Comparison of ENCODE assay signal across 8 cellular contexts in the genomic region with DNA sequence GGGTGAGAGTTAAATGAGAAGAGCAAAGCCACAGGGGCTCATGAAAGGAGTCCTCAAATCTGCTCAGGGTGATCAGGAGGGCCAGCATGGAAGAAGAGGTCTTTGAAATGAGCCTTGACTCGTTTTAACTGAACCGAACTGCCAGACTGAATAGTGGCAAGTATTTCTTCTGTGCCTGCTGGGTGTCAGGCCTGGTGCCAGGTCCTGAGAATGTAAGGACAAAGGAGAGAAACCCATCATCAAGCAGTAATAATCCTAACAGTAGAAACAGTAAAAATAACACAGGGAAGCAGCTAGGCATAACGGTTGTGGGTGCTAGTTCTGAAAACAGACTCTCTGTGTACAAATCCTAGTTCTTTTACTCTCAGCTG. TPM values are rescaled to one million over a fixed set of nuclear protein-coding genes. Genes with fewer than 3 reads are reported as not detected.
DNase-seq lines count a peak whose midpoint lies in the region; ATAC-seq and TF ChIP-seq lines count a peak whose summit lies in the region.

No MANE protein-coding gene starts in this region.

- H3K36me3 ChIP-seq in HEK293 (ENCODE audit: control insufficient read depth in 2 of 2, insufficient read depth in 1 of 2, low read length in 2 of 2), result no peaks in the 10 kb centered on the region
- no peaks in the 10 kb centered on the region for H3K36me3 ChIP-seq in SJSA1
- H3K36me3 ChIP-seq in esophagus squamous epithelium, result no peaks in the 10 kb centered on the region
- no peaks in the 10 kb centered on the region for H3K36me3 ChIP-seq in skeletal muscle satellite cell (ENCODE audit: insufficient read depth, low read length)

- H3K27ac ChIP-seq in HEK293 (ENCODE audit: extremely low read depth, low read depth, low read length), result 0 out of 2 replicates have a peak overlapping the region, but pooled peaks have one; percentile 0
- H3K27ac ChIP-seq in SJSA1, result peak overlapping the region; percentile 86
- H3K27ac ChIP-seq in esophagus squamous epithelium, result peak overlapping the region; percentile 72 to 83 (median 78)

- WGBS in esophagus squamous epithelium, 2 donors, result 22 to 23% methylated on average over 3 of the region's 3 CpGs

- H3K4me2 ChIP-seq in skeletal muscle satellite cell (ENCODE audit: low read length), result peak overlapping the region; percentile 12

- CTCF ChIA-PET in HEK293 (lab: Yijun Ruan, JAX), result interaction anchor here (0.6 to 1.3 kb wide), 3 partner anchors 59 to 92 kb away, joined by 3 to 4 read pairs (median 3); no protein-coding TSS in a partner anchor

- H3K9me3 ChIP-seq in HEK293 (ENCODE audit: control insufficient read depth, insufficient read depth, low read depth, low read length), result no peaks in the 10 kb centered on the region
- H3K9me3 ChIP-seq in SJSA1 (replicated peaks), result no peaks in the 10 kb centered on the region
- no peaks in the 10 kb centered on the region for H3K9me3 ChIP-seq in esophagus squamous epithelium
- H3K9me3 ChIP-seq in skeletal muscle satellite cell (replicated peaks; ENCODE audit: low read length), result no peaks in the 10 kb centered on the region

- POLR2A ChIA-PET in HEK293 (lab: Yijun Ruan, JAX), result interaction anchor here (0.5 to 1.0 kb wide), 2 partner anchors 39 to 56 kb away, joined by 3 to 8 read pairs; no protein-coding TSS in a partner anchor

- peaks cover 22% of the 10 kb centered on the region for H3K4me1 ChIP-seq in HEK293 (ENCODE audit: control insufficient read depth, insufficient read depth, low read length)
- H3K4me1 ChIP-seq in SJSA1 (replicated peaks), result peaks cover 64% of the 10 kb centered on the region
- H3K4me1 ChIP-seq in esophagus squamous epithelium, result peaks cover 25 to 53% (median 40%) of the 10 kb centered on the region in 3 donors
- H3K4me1 ChIP-seq in skeletal muscle satellite cell (ENCODE audit: control insufficient read depth, insufficient read depth, low read length), result peaks cover 55% of the 10 kb centered on the region

- H3K9ac ChIP-seq in skeletal muscle satellite cell (ENCODE audit: low read depth, low read length), result peak overlapping the region; percentile 57

- no peak for TF ChIP-seq POLR2A in esophagus squamous epithelium (IDR thresholded peaks at IDR 0.05)

- no peak for ATAC-seq in GM18502 (IDR thresholded peaks at IDR 0.05; ENCODE audit: poor library complexity, unreplicated experiment)

- DNase-seq in SJSA1 (ENCODE audit: low read depth in 1 of 2, low spot score in 2 of 2) (no peak), esophagus squamous epithelium (lab: John Stamatoyannopoulos, UW) (no peak), DMS153 treated with DMSO at 0.1 percent for 48 hours (lab: John Stamatoyannopoulos, UW; ENCODE audit: unreplicated experiment) (no peak), DMS153 (lab: John Stamatoyannopoulos, UW) (no peak), GM10266 (ENCODE audit: extremely low spot score) (no peak)

- TF ChIP-seq CTCF in HEK293 (tag by site-specific recombination; IDR thresholded peaks at IDR 0.05) (no peak), esophagus squamous epithelium (IDR thresholded peaks at IDR 0.05) (no peak), GM10266 (IDR thresholded peaks at IDR 0.05; ENCODE audit: control insufficient read depth, insufficient read depth, low read depth, missing control alignments) (no peak)

- no peaks in the 10 kb centered on the region for H3K27me3 ChIP-seq in SJSA1 (replicated peaks)
- H3K27me3 ChIP-seq in esophagus squamous epithelium, result no peaks in the 10 kb centered on the region
- H3K27me3 ChIP-seq in skeletal muscle satellite cell (ENCODE audit: control insufficient read depth, insufficient read depth, low read length), result no peaks in the 10 kb centered on the region

- intact Hi-C loops in esophagus squamous epithelium (cut with DNase I), result no loop called here

- H3K4me3 ChIP-seq in HEK293 (ENCODE audit: low read depth, low read length) (no peak overlapping the region), SJSA1 (no peak overlapping the region), esophagus squamous epithelium (no peak overlapping the region), skeletal muscle satellite cell (ENCODE audit: low read length) (no peak overlapping the region)

TF ChIP-seq in HEK293, 187 proteins besides CTCF, POLR2A, EP300 and RAD21:
- no peak for TF ChIP-seq BCL11B (tag by site-specific recombination; IDR thresholded peaks at IDR 0.05; ENCODE audit: low read depth)
- no peak for TF ChIP-seq ZNF169 (tag by site-specific recombination; IDR thresholded peaks at IDR 0.05)
- TF ChIP-seq ZFHX2 (tag by site-specific recombination; conservative IDR thresholded peaks at IDR 0.05), result no peak
- no peak for TF ChIP-seq ZNF146 (tag by site-specific recombination; IDR thresholded peaks at IDR 0.05)
- no peak for TF ChIP-seq ZNF324 (tag by site-specific recombination; IDR thresholded peaks at IDR 0.05)
- TF ChIP-seq, protein P1, sequence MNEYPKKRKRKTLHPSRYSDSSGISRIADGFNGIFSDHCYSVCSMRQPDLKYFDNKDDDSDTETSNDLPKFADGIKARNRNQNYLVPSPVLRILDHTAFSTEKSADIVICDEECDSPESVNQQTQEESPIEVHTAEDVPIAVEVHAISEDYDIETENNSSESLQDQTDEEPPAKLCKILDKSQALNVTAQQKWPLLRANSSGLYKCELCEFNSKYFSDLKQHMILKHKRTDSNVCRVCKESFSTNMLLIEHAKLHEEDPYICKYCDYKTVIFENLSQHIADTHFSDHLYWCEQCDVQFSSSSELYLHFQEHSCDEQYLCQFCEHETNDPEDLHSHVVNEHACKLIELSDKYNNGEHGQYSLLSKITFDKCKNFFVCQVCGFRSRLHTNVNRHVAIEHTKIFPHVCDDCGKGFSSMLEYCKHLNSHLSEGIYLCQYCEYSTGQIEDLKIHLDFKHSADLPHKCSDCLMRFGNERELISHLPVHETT (tag by site-specific recombination; IDR thresholded peaks at IDR 0.05), result no peak
- TF ChIP-seq, protein P2, sequence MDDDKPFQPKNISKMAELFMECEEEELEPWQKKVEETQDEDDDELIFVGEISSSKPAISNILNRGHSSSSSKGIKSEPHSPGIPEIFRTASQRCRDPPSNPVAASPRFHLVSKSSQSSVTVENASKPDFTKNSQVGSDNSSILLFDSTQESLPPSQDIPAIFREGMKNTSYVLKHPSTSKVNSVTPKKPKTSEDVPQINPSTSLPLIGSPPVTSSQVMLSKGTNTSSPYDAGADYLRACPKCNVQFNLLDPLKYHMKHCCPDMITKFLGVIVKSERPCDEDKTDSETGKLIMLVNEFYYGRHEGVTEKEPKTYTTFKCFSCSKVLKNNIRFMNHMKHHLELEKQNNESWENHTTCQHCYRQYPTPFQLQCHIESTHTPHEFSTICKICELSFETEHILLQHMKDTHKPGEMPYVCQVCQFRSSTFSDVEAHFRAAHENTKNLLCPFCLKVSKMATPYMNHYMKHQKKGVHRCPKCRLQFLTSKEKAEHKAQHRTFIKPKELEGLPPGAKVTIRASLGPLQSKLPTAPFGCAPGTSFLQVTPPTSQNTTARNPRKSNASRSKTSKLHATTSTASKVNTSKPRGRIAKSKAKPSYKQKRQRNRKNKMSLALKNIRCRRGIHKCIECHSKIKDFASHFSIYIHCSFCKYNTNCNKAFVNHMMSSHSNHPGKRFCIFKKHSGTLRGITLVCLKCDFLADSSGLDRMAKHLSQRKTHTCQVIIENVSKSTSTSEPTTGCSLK (tag by site-specific recombination; IDR thresholded peaks at IDR 0.05), result no peak
- TF ChIP-seq ZSCAN30 (tag by site-specific recombination; IDR thresholded peaks at IDR 0.05), result no peak
- no peak for TF ChIP-seq ZNF157 (tag by site-specific recombination; IDR thresholded peaks at IDR 0.05)
- TF ChIP-seq ZNF629 (tag by site-specific recombination; IDR thresholded peaks at IDR 0.05), result no peak

RNA-seq across cellular contexts. Expression of a gene that starts 40.4 kb away (rescaled TPM):
- total RNA-seq in SJSA1 (2014; rRNA removed; shearing (Covaris generic)), result 19.5 and 22.0 TPM in 2 replicates
- 100 to 1,000 TPM in 2 of 4 donors, 10 to 100 TPM in 2; 70.8 to 134 (median 105) TPM for total RNA-seq in esophagus squamous epithelium
- 18.3 and 32.1 TPM in 2 replicates for total RNA-seq in skeletal muscle satellite cell (2012; rRNA removed)

Comparison
In these comparisons a context has a peak if more than half of its experiments do, and no peak if none do; other contexts are left out.
1. H3K27ac ChIP-seq: peak in every context shown above with its lines; median percentile 86 in SJSA1; 78 in esophagus squamous epithelium; 0 in HEK293.